ENCODE assay signal across 15 cellular contexts in genomic region chr1:76209238-76209637, GRCh38.
DNase-seq lines count a peak whose midpoint lies in the region; TF ChIP-seq lines count a peak whose summit lies in the region.
"Had no signal": no experiment of that assay in that cellular context is flagged by ENCODE, and none has a peak within 500 bp of the region (broad histone marks: within the 10 kb centered on the region; RNA-seq: fewer than 3 reads in every experiment).

No MANE protein-coding gene starts in this region.

- no peak overlapping the region for H2AFZ ChIP-seq in trophoblast cell (ENCODE audit: insufficient read depth, low read length, poor library complexity)
- no peak overlapping the region for H2AFZ ChIP-seq in MM.1S (ENCODE audit: low read length)

- peaks cover 0 to 31% (median 19%) of the 10 kb centered on the region in 10 experiments; a peak in 17 of 20 replicates for H3K4me1 ChIP-seq in BLaER1 treated with 17β-estradiol and CSF1 and Interleukin-3, amounts not matched to agents 10 nM and 100 nM
- H3K4me1 ChIP-seq in HEK293 (ENCODE audit: control insufficient read depth, insufficient read depth, low read length) (peaks cover 6% of the 10 kb centered on the region; the same call in 1 of the 2 replicates), trophoblast cell (ENCODE audit: control insufficient read depth in 1 of 2, insufficient read depth in 2 of 2, low read length in 2 of 2) (no peaks in the 10 kb centered on the region), MM.1S (ENCODE audit: low read length) (no peaks in the 10 kb centered on the region)
- H3K4me1 ChIP-seq: HAP-1 had no signal

- CTCF ChIA-PET in HEK293 (lab: Yijun Ruan, JAX), result interaction anchor here (0.7 to 1.2 kb wide), 2 partner anchors 29 to 120 kb away, joined by 3 read pairs; no protein-coding TSS in a partner anchor

- H2BK5ac ChIP-seq in trophoblast cell (ENCODE audit: low read depth, low read length, poor library complexity), result no peak overlapping the region

- POLR2A ChIA-PET in HEK293 (lab: Yijun Ruan, JAX), result no interaction called here

- H3K27ac ChIP-seq in BLaER1 treated with 17β-estradiol and CSF1 and Interleukin-3, amounts not matched to agents 10 nM and 100 nM, result no peak overlapping the region
- H3K27ac ChIP-seq in HEK293 (ENCODE audit: extremely low read depth, low read depth, low read length) (no peak overlapping the region), trophoblast cell (ENCODE audit: low read depth, low read length) (no peak overlapping the region), MM.1S (ENCODE audit: low read length) (no peak overlapping the region)

- peak; percentile 4 for DNase-seq in NCI-H69 (lab: John Stamatoyannopoulos, UW)
- DNase-seq in trophoblast cell, result no peak
- no peak for DNase-seq in MM.1S
- DNase-seq in activated effector memory CD4-positive, alpha-beta T cell treated with Interleukin-2 at 50 U/mL for 16 hours, result no peak
- no peak for DNase-seq in SHP77 treated with DMSO at 0.1 percent for 48 hours (lab: John Stamatoyannopoulos, UW)
- DNase-seq: CD4-positive, alpha-beta T cell; CD8-positive, alpha-beta memory T cell; DMS 273 treated with DMSO at 0.1 percent for 48 hours; DMS79; EL; GF-D8; GOT3 had no signal

- H3K79me2 ChIP-seq in trophoblast cell (ENCODE audit: control insufficient read depth, insufficient read depth, low read length, poor library complexity), result no peaks in the 10 kb centered on the region
- no peaks in the 10 kb centered on the region for H3K79me2 ChIP-seq in MM.1S (ENCODE audit: low read length)

- H2BK12ac ChIP-seq in trophoblast cell (ENCODE audit: low read length), result no peak overlapping the region

- no peaks in the 10 kb centered on the region for H3F3A ChIP-seq in MM.1S (ENCODE audit: insufficient read depth, low read length)

- no peak overlapping the region for H2AK5ac ChIP-seq in trophoblast cell (ENCODE audit: low read length)

- no peaks in the 10 kb centered on the region for H3K79me1 ChIP-seq in trophoblast cell (ENCODE audit: low read length)

- H3K9ac ChIP-seq in BLaER1 treated with 17β-estradiol and CSF1 and Interleukin-3, amounts not matched to agents 10 nM and 100 nM, result no peak overlapping the region
- H3K9ac ChIP-seq in trophoblast cell (ENCODE audit: low read length) (no peak overlapping the region), MM.1S (ENCODE audit: low read length) (no peak overlapping the region)

- no peak overlapping the region for H2BK120ac ChIP-seq in trophoblast cell (ENCODE audit: insufficient read depth, low read length, poor library complexity)

- H3K9me3 ChIP-seq in BLaER1 treated with 17β-estradiol and CSF1 and Interleukin-3, amounts not matched to agents 10 nM and 100 nM (replicated peaks in 1 of 11), result peaks cover 0 to 10% (median 5%) of the 10 kb centered on the region in 11 experiments; a peak in 9 of 22 replicates
- H3K9me3 ChIP-seq in HEK293 (ENCODE audit: control insufficient read depth, insufficient read depth, low read depth, low read length) (no peaks in the 10 kb centered on the region), trophoblast cell (ENCODE audit: insufficient read depth, low read depth, low read length) (no peaks in the 10 kb centered on the region), MM.1S (replicated peaks; ENCODE audit: insufficient read depth, low read length) (no peaks in the 10 kb centered on the region)
- H3K9me3 ChIP-seq: HAP-1 had no signal

- no peak overlapping the region for H3K4ac ChIP-seq in trophoblast cell (ENCODE audit: low read depth, low read length)

- no peak overlapping the region for H4K12ac ChIP-seq in trophoblast cell (ENCODE audit: low read depth, low read length)

- peak overlapping the region in 9 of 11 experiments; percentile 3 to 79 (median 70); a peak in 16 of 22 replicates for H3K4me2 ChIP-seq in BLaER1 treated with 17β-estradiol and CSF1 and Interleukin-3, amounts not matched to agents 10 nM and 100 nM
- no peak overlapping the region for H3K4me2 ChIP-seq in trophoblast cell (ENCODE audit: low read length)
- H3K4me2 ChIP-seq in MM.1S (ENCODE audit: low read depth, low read length), result no peak overlapping the region

- WGBS in trophoblast cell (ENCODE audit: extremely low coverage, insufficient coverage, insufficient read length), result no CpG with 5 or more reads among the region's 4 CpGs

- H3K23ac ChIP-seq in trophoblast cell (ENCODE audit: low read length), result no peak overlapping the region

- H3K14ac ChIP-seq in trophoblast cell (ENCODE audit: low read length), result no peak overlapping the region

- H4K91ac ChIP-seq in trophoblast cell (ENCODE audit: low read depth, low read length), result no peak overlapping the region

- H3K27me3 ChIP-seq in BLaER1 treated with 17β-estradiol and CSF1 and Interleukin-3, amounts not matched to agents 10 nM and 100 nM, result no peaks in the 10 kb centered on the region
- H3K27me3 ChIP-seq in trophoblast cell (ENCODE audit: insufficient read depth, low read length) (no peaks in the 10 kb centered on the region), MM.1S (replicated peaks; ENCODE audit: insufficient read depth, low read length) (no peaks in the 10 kb centered on the region)

- H4K20me1 ChIP-seq in BLaER1 treated with 17β-estradiol and CSF1 and Interleukin-3, amounts not matched to agents 10 nM and 100 nM, result peaks cover 0 to 16% (median 0%) of the 10 kb centered on the region in 11 experiments; a peak in 3 of 22 replicates
- H4K20me1 ChIP-seq in MM.1S (ENCODE audit: insufficient read depth, low read length), result no peaks in the 10 kb centered on the region

- H3K4me3 ChIP-seq in BLaER1 treated with 17β-estradiol and CSF1 and Interleukin-3, amounts not matched to agents 10 nM and 100 nM, result no peak overlapping the region
- H3K4me3 ChIP-seq in HEK293 (ENCODE audit: low read depth, low read length) (no peak overlapping the region), trophoblast cell (ENCODE audit: low read depth, low read length) (peak overlapping the region; percentile 60), MM.1S (ENCODE audit: low read length) (no peak overlapping the region)
- H3K4me3 ChIP-seq: HAP-1 had no signal

- no peaks in the 10 kb centered on the region for H3K9me2 ChIP-seq in MM.1S (replicated peaks; ENCODE audit: insufficient read depth, low read length)

- H3K36me3 ChIP-seq in BLaER1 treated with 17β-estradiol and CSF1 and Interleukin-3, amounts not matched to agents 10 nM and 100 nM, result no peaks in the 10 kb centered on the region; a peak in 2 of 22 replicates
- H3K36me3 ChIP-seq in HEK293 (ENCODE audit: control insufficient read depth in 2 of 2, insufficient read depth in 1 of 2, low read length in 2 of 2), result no peaks in the 10 kb centered on the region
- no peaks in the 10 kb centered on the region for H3K36me3 ChIP-seq in trophoblast cell (ENCODE audit: control insufficient read depth in 1 of 2, insufficient read depth in 2 of 2, low read length in 2 of 2)
- H3K36me3 ChIP-seq in MM.1S (replicated peaks; ENCODE audit: insufficient read depth, low read length), result no peaks in the 10 kb centered on the region
- H3K36me3 ChIP-seq: HAP-1 had no signal

- H4K8ac ChIP-seq in trophoblast cell (ENCODE audit: low read depth, low read length), result no peak overlapping the region

- TF ChIP-seq CTCF in HEK293 (tag by site-specific recombination; IDR thresholded peaks at IDR 0.05) (no peak), MM.1S (IDR thresholded peaks at IDR 0.05; ENCODE audit: low read length) (no peak)

- no peak overlapping the region for H3K18ac ChIP-seq in trophoblast cell (ENCODE audit: low read length)

TF ChIP-seq in HEK293, 187 proteins besides CTCF, POLR2A, EP300 and RAD21:
- TF ChIP-seq ZBTB6 (tag by site-specific recombination; IDR thresholded peaks at IDR 0.05), result no peak
- 0 out of 2 replicates have a peak, but pooled peaks have one; percentile 19 for TF ChIP-seq ZBTB11 (tag by site-specific recombination; conservative IDR thresholded peaks at IDR 0.05; ENCODE audit: low read depth)

Comparison
In these comparisons a context has a peak if more than half of its experiments do, and no peak if none do; other contexts are left out.
1. H3K4me2 ChIP-seq: peak in BLaER1 treated with 17β-estradiol and CSF1 and Interleukin-3, amounts not matched to agents 10 nM and 100 nM (9 of 11); none in trophoblast cell (single experiment) and MM.1S (single experiment).